Comparison of ENCODE assay signal across 13 cellular contexts in the genomic region with DNA sequence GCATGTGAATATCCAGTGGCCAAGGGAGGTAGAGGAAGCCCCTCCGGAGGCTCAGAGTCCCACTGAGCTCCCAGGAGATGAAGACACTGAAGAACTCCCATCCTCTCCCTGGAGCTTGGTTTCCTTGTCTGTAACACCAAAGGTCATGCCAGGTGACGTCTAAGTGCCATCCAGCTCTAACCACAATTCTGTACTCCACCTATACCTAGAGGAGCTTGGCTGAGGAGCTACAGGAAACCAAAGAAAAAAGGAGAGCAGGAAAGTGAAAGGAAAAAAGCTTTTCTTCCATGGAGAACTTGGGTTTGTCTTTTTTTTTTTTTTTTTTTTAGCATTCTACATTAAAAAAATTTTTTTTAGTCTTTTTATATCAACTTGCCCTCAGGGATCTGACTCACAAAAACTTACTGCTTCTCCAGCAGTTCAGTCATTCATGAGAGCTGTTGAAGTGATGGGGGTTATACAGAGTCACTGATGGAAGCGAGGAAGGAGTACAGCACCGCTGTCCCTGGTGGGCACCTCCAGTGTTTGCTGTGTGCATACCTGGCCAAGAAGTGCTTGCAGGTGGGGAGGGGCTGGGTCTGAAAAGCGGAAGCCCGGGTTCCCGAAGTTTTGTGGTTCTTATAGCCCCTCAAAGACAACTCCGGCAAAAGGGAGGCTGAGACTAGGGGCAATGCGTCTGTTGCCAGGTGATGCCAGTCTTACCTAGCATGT. TPM values are rescaled to one million over a fixed set of nuclear protein-coding genes. Genes with fewer than 3 reads are reported as not detected.
A peak's percentile ranks its signal among the peaks of the same experiment; 100 is the strongest.
DNase-seq lines count a peak whose midpoint lies in the region; ATAC-seq and TF ChIP-seq lines count a peak whose summit lies in the region.
"Had no signal": no experiment of that assay in that cellular context is flagged by ENCODE, and none has a peak within 500 bp of the region (broad histone marks: within the 10 kb centered on the region; RNA-seq: fewer than 3 reads in every experiment).

No MANE protein-coding gene starts in this region.

- ATAC-seq in WTC11 = peak; percentile 74
- ATAC-seq in HG03097 (IDR thresholded peaks at IDR 0.05; ENCODE audit: low FRiP score, unreplicated experiment) = no peak

- no peak for TF ChIP-seq CTCF in WTC11 (IDR thresholded peaks at IDR 0.05)
- no peak for TF ChIP-seq CTCF in fibroblast of villous mesenchyme (IDR thresholded peaks at IDR 0.05; ENCODE audit: insufficient read depth, low read depth, low read length)
- no peak for TF ChIP-seq CTCF in endothelial cell (IDR thresholded peaks at IDR 0.05; ENCODE audit: unreplicated experiment)

- H3K27ac Mint-ChIP-seq in WTC11 = no peak overlapping the region
- no peak overlapping the region for H3K27ac Mint-ChIP-seq in endothelial cell (ENCODE audit: unreplicated experiment)
- H3K27ac Mint-ChIP-seq: activated naive CD4-positive, alpha-beta T cell treated with anti-CD3 and anti-CD28 coated beads, Interleukin-2, amount 50 U/mL, for 24 hours; mesothelial cell of epicardium had no signal

- peak; percentile 84 for DNase-seq in COLO829 (ENCODE audit: low spot score)
- DNase-seq in WTC11 (ENCODE audit: low spot score) = no peak
- DNase-seq in fibroblast of villous mesenchyme (ENCODE audit: low read depth) = peak; percentile 42
- DNase-seq in endothelial cell (ENCODE audit: low spot score) = no peak
- no peak for DNase-seq in medulla oblongata (ENCODE audit: extremely low spot score)
- DNase-seq in NCI-H2081 treated with DMSO at 0.1 percent for 48 hours (lab: John Stamatoyannopoulos, UW) = no peak
- DNase-seq: MG63, right lobe of liver, T-helper 9 cell had no signal

- peak overlapping the region; percentile 87 for H3K27ac ChIP-seq in rectal smooth muscle tissue (ENCODE audit: low read depth, low read length)

- no peak overlapping the region for H3K9ac ChIP-seq in rectal smooth muscle tissue (ENCODE audit: low read length)

- H3K4me3 ChIP-seq in fibroblast of villous mesenchyme (ENCODE audit: low read depth, low read length) = no peak overlapping the region
- H3K4me3 ChIP-seq in rectal smooth muscle tissue (ENCODE audit: low read length) = no peak overlapping the region
- H3K4me3 ChIP-seq: MG63, right lobe of liver had no signal

- H3K36me3 ChIP-seq in rectal smooth muscle tissue (ENCODE audit: control insufficient read depth, insufficient read depth, low read length) = no peaks in the 10 kb centered on the region
- H3K36me3 ChIP-seq: MG63, right lobe of liver had no signal

- peaks cover 4% of the 10 kb centered on the region; the same call in 1 of the 2 replicates for H3K9me3 Mint-ChIP-seq in WTC11
- H3K9me3 Mint-ChIP-seq in endothelial cell (ENCODE audit: unreplicated experiment) = no peaks in the 10 kb centered on the region
- H3K9me3 Mint-ChIP-seq: activated naive CD4-positive, alpha-beta T cell treated with anti-CD3 and anti-CD28 coated beads, Interleukin-2, amount 50 U/mL, for 24 hours had no signal

- H3K27me3 Mint-ChIP-seq in WTC11 (ENCODE audit: low read depth) = no peaks in the 10 kb centered on the region
- no peaks in the 10 kb centered on the region for H3K27me3 Mint-ChIP-seq in endothelial cell (ENCODE audit: unreplicated experiment)
- H3K27me3 Mint-ChIP-seq: activated naive CD4-positive, alpha-beta T cell treated with anti-CD3 and anti-CD28 coated beads, Interleukin-2, amount 50 U/mL, for 24 hours had no signal

- H3K4me1 Mint-ChIP-seq in WTC11 (peaks cover 18% of the 10 kb centered on the region), endothelial cell (ENCODE audit: unreplicated experiment) (peaks cover 15% of the 10 kb centered on the region)
- H3K4me1 Mint-ChIP-seq: activated naive CD4-positive, alpha-beta T cell treated with anti-CD3 and anti-CD28 coated beads, Interleukin-2, amount 50 U/mL, for 24 hours; mesothelial cell of epicardium had no signal

- POLR2A ChIA-PET in WTC11 (lab: Charles Lee) = no interaction called here

- H3K4me1 ChIP-seq in rectal smooth muscle tissue (ENCODE audit: control insufficient read depth, insufficient read depth, low read length) = peaks cover 26% of the 10 kb centered on the region
- H3K4me1 ChIP-seq: right lobe of liver had no signal

- CTCF ChIA-PET in WTC11 (lab: Charles Lee) = interaction anchor here (0.7 to 5.6 kb wide), 9 partner anchors 11 to 305 kb away, joined by 3 to 26 read pairs (median 3); no protein-coding TSS in a partner anchor

- H3K36me3 Mint-ChIP-seq in WTC11 (no peaks in the 10 kb centered on the region), endothelial cell (ENCODE audit: low read depth, unreplicated experiment) (no peaks in the 10 kb centered on the region)

- no peaks in the 10 kb centered on the region for H3K27me3 ChIP-seq in rectal smooth muscle tissue (ENCODE audit: control insufficient read depth, insufficient read depth, low read length)
- H3K27me3 ChIP-seq: right lobe of liver had no signal

- H3K4me3 Mint-ChIP-seq in WTC11 (no peak overlapping the region), endothelial cell (ENCODE audit: unreplicated experiment) (no peak overlapping the region)
- H3K4me3 Mint-ChIP-seq: activated naive CD4-positive, alpha-beta T cell treated with anti-CD3 and anti-CD28 coated beads, Interleukin-2, amount 50 U/mL, for 24 hours; mesothelial cell of epicardium had no signal

TF ChIP-seq in WTC11, 78 proteins besides CTCF, POLR2A, EP300 and RAD21 (continues in another document):
- TF ChIP-seq, protein P1, sequence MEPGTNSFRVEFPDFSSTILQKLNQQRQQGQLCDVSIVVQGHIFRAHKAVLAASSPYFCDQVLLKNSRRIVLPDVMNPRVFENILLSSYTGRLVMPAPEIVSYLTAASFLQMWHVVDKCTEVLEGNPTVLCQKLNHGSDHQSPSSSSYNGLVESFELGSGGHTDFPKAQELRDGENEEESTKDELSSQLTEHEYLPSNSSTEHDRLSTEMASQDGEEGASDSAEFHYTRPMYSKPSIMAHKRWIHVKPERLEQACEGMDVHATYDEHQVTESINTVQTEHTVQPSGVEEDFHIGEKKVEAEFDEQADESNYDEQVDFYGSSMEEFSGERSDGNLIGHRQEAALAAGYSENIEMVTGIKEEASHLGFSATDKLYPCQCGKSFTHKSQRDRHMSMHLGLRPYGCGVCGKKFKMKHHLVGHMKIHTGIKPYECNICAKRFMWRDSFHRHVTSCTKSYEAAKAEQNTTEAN (CRISPR knock-in tag; IDR thresholded peaks at IDR 0.05) = no peak
- TF ChIP-seq NR1H2 (CRISPR knock-in tag; IDR thresholded peaks at IDR 0.05) (no peak), ZBTB21 (CRISPR knock-in tag; IDR thresholded peaks at IDR 0.05; ENCODE audit: borderline replicate concordance) (no peak), TEAD1 (CRISPR knock-in tag; IDR thresholded peaks at IDR 0.05) (no peak), NR3C1 (CRISPR knock-in tag; conservative IDR thresholded peaks at IDR 0.05; ENCODE audit: low read depth) (no peak), JAZF1 (CRISPR knock-in tag; IDR thresholded peaks at IDR 0.05) (no peak), MYBL2 (CRISPR knock-in tag; IDR thresholded peaks at IDR 0.05) (no peak)
- TF ChIP-seq, protein P2, sequence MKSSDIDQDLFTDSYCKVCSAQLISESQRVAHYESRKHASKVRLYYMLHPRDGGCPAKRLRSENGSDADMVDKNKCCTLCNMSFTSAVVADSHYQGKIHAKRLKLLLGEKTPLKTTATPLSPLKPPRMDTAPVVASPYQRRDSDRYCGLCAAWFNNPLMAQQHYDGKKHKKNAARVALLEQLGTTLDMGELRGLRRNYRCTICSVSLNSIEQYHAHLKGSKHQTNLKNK (CRISPR knock-in tag; IDR thresholded peaks at IDR 0.05) = no peak
- TF ChIP-seq, protein P3, sequence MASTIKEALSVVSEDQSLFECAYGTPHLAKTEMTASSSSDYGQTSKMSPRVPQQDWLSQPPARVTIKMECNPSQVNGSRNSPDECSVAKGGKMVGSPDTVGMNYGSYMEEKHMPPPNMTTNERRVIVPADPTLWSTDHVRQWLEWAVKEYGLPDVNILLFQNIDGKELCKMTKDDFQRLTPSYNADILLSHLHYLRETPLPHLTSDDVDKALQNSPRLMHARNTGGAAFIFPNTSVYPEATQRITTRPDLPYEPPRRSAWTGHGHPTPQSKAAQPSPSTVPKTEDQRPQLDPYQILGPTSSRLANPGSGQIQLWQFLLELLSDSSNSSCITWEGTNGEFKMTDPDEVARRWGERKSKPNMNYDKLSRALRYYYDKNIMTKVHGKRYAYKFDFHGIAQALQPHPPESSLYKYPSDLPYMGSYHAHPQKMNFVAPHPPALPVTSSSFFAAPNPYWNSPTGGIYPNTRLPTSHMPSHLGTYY (CRISPR knock-in tag; IDR thresholded peaks at IDR 0.05) = no peak
- TF ChIP-seq, protein P4, sequence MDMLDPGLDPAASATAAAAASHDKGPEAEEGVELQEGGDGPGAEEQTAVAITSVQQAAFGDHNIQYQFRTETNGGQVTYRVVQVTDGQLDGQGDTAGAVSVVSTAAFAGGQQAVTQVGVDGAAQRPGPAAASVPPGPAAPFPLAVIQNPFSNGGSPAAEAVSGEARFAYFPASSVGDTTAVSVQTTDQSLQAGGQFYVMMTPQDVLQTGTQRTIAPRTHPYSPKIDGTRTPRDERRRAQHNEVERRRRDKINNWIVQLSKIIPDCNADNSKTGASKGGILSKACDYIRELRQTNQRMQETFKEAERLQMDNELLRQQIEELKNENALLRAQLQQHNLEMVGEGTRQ (CRISPR knock-in tag; IDR thresholded peaks at IDR 0.05) = no peak
- TF ChIP-seq, protein P5, sequence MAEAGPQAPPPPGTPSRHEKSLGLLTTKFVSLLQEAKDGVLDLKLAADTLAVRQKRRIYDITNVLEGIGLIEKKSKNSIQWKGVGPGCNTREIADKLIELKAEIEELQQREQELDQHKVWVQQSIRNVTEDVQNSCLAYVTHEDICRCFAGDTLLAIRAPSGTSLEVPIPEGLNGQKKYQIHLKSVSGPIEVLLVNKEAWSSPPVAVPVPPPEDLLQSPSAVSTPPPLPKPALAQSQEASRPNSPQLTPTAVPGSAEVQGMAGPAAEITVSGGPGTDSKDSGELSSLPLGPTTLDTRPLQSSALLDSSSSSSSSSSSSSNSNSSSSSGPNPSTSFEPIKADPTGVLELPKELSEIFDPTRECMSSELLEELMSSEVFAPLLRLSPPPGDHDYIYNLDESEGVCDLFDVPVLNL (CRISPR knock-in tag; IDR thresholded peaks at IDR 0.05; ENCODE audit: borderline replicate concordance, low read depth) = no peak
- TF ChIP-seq, protein P6, sequence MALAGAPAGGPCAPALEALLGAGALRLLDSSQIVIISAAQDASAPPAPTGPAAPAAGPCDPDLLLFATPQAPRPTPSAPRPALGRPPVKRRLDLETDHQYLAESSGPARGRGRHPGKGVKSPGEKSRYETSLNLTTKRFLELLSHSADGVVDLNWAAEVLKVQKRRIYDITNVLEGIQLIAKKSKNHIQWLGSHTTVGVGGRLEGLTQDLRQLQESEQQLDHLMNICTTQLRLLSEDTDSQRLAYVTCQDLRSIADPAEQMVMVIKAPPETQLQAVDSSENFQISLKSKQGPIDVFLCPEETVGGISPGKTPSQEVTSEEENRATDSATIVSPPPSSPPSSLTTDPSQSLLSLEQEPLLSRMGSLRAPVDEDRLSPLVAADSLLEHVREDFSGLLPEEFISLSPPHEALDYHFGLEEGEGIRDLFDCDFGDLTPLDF (CRISPR knock-in tag; IDR thresholded peaks at IDR 0.05) = no peak

RNA-seq across cellular contexts. Expression of a gene that starts 46.0 kb away (rescaled TPM):
- 1.8 to 2.2 TPM (median 2.0 TPM) in 3 replicates for total RNA-seq in WTC11 (2021)
- total RNA-seq in fibroblast of villous mesenchyme = 11.0 and 17.3 TPM in 2 replicates
- 4.7 TPM for total RNA-seq in endothelial cell (ENCODE audit: unreplicated experiment)

Comparison
In these comparisons a context has a peak if more than half of its experiments do, and no peak if none do; other contexts are left out.
1. DNase-seq: peak in COLO829 (single experiment) and fibroblast of villous mesenchyme (single experiment); none in WTC11 (single experiment), endothelial cell (single experiment), medulla oblongata (single experiment) and NCI-H2081 treated with DMSO at 0.1 percent for 48 hours (single experiment).